ENCODE assay signal across 8 cellular contexts in genomic region chr2:239319261-239319661, GRCh38.
A peak's percentile ranks its signal among the peaks of the same experiment; 100 is the strongest.
DNase-seq lines count a peak whose midpoint lies in the region; ATAC-seq and TF ChIP-seq lines count a peak whose summit lies in the region.

No MANE protein-coding gene starts in this region.

- no peaks in the 10 kb centered on the region for H3K9me3 Mint-ChIP-seq in activated T-helper 1 cell treated with anti-CD3 and anti-CD28 coated beads, Interleukin-12 subunit alpha, Interleukin-12 subunit beta, Interleukin-2, Interleukin-4 antibody, amounts not matched to agents 30 ng/mL and 10 ng/mL and 1 ng/mL, durations not matched to agents 14 hours and 24 hours and 36 hours
- H3K9me3 Mint-ChIP-seq in stimulated activated memory B cell treated with anti-CD40 and anti-IgM and Interleukin-4, amounts not matched to agents 10 μg/mL and 1 μg/mL and 100 μg/mL, for 72 hours = peaks cover 6% of the 10 kb centered on the region

- H3K27me3 Mint-ChIP-seq in activated T-helper 1 cell treated with anti-CD3 and anti-CD28 coated beads, Interleukin-12 subunit alpha, Interleukin-12 subunit beta, Interleukin-2, Interleukin-4 antibody, amounts not matched to agents 30 ng/mL and 10 ng/mL and 1 ng/mL, durations not matched to agents 14 hours and 24 hours and 36 hours (ENCODE audit: insufficient read depth) = no peaks in the 10 kb centered on the region
- no peaks in the 10 kb centered on the region for H3K27me3 Mint-ChIP-seq in stimulated activated memory B cell treated with anti-CD40 and anti-IgM and Interleukin-4, amounts not matched to agents 10 μg/mL and 1 μg/mL and 100 μg/mL, for 72 hours

- H3K36me3 Mint-ChIP-seq in activated T-helper 1 cell treated with anti-CD3 and anti-CD28 coated beads, Interleukin-12 subunit alpha, Interleukin-12 subunit beta, Interleukin-2, Interleukin-4 antibody, amounts not matched to agents 30 ng/mL and 10 ng/mL and 1 ng/mL, durations not matched to agents 14 hours and 24 hours and 36 hours (ENCODE audit: low read depth) = peaks cover 21% of the 10 kb centered on the region
- peaks cover 21% of the 10 kb centered on the region for H3K36me3 Mint-ChIP-seq in stimulated activated memory B cell treated with anti-CD40 and anti-IgM and Interleukin-4, amounts not matched to agents 10 μg/mL and 1 μg/mL and 100 μg/mL, for 72 hours

- DNase-seq in activated T-helper 1 cell treated with anti-CD3 and anti-CD28 coated beads, Interleukin-12 subunit alpha, Interleukin-12 subunit beta, Interleukin-2, Interleukin-4 antibody, amounts not matched to agents 30 ng/mL and 10 ng/mL and 1 ng/mL, durations not matched to agents 14 hours and 24 hours and 36 hours (ENCODE audit: low spot score) = no peak
- DNase-seq in right atrium auricular region (ENCODE audit: low spot score) (no peak), C1 segment of cervical spinal cord (lab: John Stamatoyannopoulos, UW) (no peak), NCI-H2196 (lab: John Stamatoyannopoulos, UW; ENCODE audit: unreplicated experiment) (no peak), NCI-H2107 treated with DMSO at 0.1 percent for 48 hours (lab: John Stamatoyannopoulos, UW; ENCODE audit: unreplicated experiment) (no peak)

- H3K27ac ChIP-seq in right atrium auricular region = peak overlapping the region; percentile 85 to 91

- peak; percentile 52 for ATAC-seq in HG03196 (IDR thresholded peaks at IDR 0.05; ENCODE audit: unreplicated experiment)
- no peak for ATAC-seq in stimulated activated memory B cell treated with anti-CD40 and anti-IgM and Interleukin-4, amounts not matched to agents 10 μg/mL and 1 μg/mL and 100 μg/mL, for 72 hours
- ATAC-seq in GM21825 (IDR thresholded peaks at IDR 0.05; ENCODE audit: unreplicated experiment) = no peak

- peak overlapping the region; percentile 81 for H3K4me3 Mint-ChIP-seq in activated T-helper 1 cell treated with anti-CD3 and anti-CD28 coated beads, Interleukin-12 subunit alpha, Interleukin-12 subunit beta, Interleukin-2, Interleukin-4 antibody, amounts not matched to agents 30 ng/mL and 10 ng/mL and 1 ng/mL, durations not matched to agents 14 hours and 24 hours and 36 hours
- peak overlapping the region; percentile 70 for H3K4me3 Mint-ChIP-seq in stimulated activated memory B cell treated with anti-CD40 and anti-IgM and Interleukin-4, amounts not matched to agents 10 μg/mL and 1 μg/mL and 100 μg/mL, for 72 hours

- no peaks in the 10 kb centered on the region for H3K27me3 ChIP-seq in right atrium auricular region

- no peaks in the 10 kb centered on the region for H3K9me3 ChIP-seq in right atrium auricular region

- peak overlapping the region; percentile 92 for H3K27ac Mint-ChIP-seq in activated T-helper 1 cell treated with anti-CD3 and anti-CD28 coated beads, Interleukin-12 subunit alpha, Interleukin-12 subunit beta, Interleukin-2, Interleukin-4 antibody, amounts not matched to agents 30 ng/mL and 10 ng/mL and 1 ng/mL, durations not matched to agents 14 hours and 24 hours and 36 hours
- peak overlapping the region; percentile 32 for H3K27ac Mint-ChIP-seq in stimulated activated memory B cell treated with anti-CD40 and anti-IgM and Interleukin-4, amounts not matched to agents 10 μg/mL and 1 μg/mL and 100 μg/mL, for 72 hours

- TF ChIP-seq CTCF in right atrium auricular region (IDR thresholded peaks at IDR 0.05) = no peak

- peak overlapping the region; percentile 19 to 41 for H3K4me3 ChIP-seq in right atrium auricular region

- H3K4me1 ChIP-seq in right atrium auricular region = peaks cover 0 to 53% of the 10 kb centered on the region in 2 donors

- no peaks in the 10 kb centered on the region for H3K36me3 ChIP-seq in right atrium auricular region

- peaks cover 84% of the 10 kb centered on the region for H3K4me1 Mint-ChIP-seq in activated T-helper 1 cell treated with anti-CD3 and anti-CD28 coated beads, Interleukin-12 subunit alpha, Interleukin-12 subunit beta, Interleukin-2, Interleukin-4 antibody, amounts not matched to agents 30 ng/mL and 10 ng/mL and 1 ng/mL, durations not matched to agents 14 hours and 24 hours and 36 hours (ENCODE audit: low read depth)
- H3K4me1 Mint-ChIP-seq in stimulated activated memory B cell treated with anti-CD40 and anti-IgM and Interleukin-4, amounts not matched to agents 10 μg/mL and 1 μg/mL and 100 μg/mL, for 72 hours = peaks cover 54% of the 10 kb centered on the region

- intact Hi-C loops in activated T-helper 1 cell treated with anti-CD3 and anti-CD28 coated beads, Interleukin-12 subunit alpha, Interleukin-12 subunit beta, Interleukin-2, Interleukin-4 antibody, amounts not matched to agents 30 ng/mL and 10 ng/mL and 1 ng/mL, durations not matched to agents 14 hours and 24 hours and 36 hours (cut with micrococcal nuclease) = no loop called here
